In the genomic region with DNA sequence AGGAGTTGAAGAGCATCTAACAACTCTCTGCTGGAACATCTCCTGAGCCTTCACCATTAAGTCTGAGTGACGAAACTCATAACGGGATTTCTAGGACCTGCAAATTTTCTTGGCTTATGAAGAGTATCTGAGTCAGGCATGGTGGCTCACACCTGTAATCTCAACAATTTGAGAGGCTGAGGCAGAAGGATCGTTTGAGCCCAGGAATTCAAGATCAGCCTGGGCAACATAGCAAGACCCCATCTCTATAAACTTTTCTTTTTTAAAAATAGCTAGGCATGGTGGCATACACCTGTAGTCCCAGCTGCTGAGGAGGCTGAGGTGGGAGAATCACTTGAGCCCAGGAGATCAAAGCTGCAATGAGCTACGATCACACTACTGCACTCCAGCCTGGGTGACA, we compare ENCODE assay signal across 10 cellular contexts.
"Had no signal": no experiment of that assay in that cellular context is flagged by ENCODE, and none has a peak within 500 bp of the region (broad histone marks: within the 10 kb centered on the region; RNA-seq: fewer than 3 reads in every experiment).

No MANE protein-coding gene starts in this region.

- FAIRE-seq: HTR-8/SVneo, RCC 7860 had no signal

- H3K27ac ChIP-seq: HL-60, SJSA1, SK-N-MC had no signal

- H3K27me3 ChIP-seq: SJSA1 had no signal

- H3K4me1 ChIP-seq: SJSA1 had no signal

- H3K4me3 ChIP-seq: SJSA1, SK-N-MC had no signal

- H3K36me3 ChIP-seq: SJSA1 had no signal

- DNase-seq: KBM-7, NCI-H1417 treated with DMSO at 0.1 percent for 48 hours, NCI-H2081 treated with DMSO at 0.1 percent for 48 hours, Right ventricle myocardium superior, SIG-M5 had no signal
